In the genomic region with DNA sequence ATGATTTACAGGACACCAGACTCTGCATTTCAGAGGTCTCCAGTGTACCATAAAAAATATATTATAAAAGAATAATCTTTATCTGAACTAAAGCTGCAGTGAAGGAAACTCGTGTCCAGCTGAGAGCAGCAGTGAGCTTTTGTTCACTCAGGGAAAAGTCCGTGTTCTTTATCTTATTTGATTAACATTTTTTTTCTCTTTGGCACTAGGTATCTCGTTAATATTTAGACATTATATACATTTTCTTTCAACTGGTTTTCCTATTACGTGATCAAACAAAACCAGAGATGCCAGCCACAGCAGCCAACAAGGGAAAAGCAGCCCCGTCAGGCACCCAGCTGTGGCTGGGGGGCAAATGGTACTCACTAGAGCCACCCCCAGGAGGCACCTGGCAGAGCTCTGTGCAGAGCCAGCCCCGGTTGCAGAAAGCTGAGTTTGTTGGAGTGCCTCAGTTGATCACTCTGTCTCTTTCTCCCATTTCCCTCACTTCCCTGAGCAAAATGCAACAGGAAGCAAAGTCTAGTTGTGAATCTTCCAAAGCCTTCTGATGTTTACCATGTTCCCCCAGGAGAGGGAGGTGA, we compare ENCODE assay signal across 1 cellular context.
TF ChIP-seq lines count a peak whose summit lies in the region.

No MANE protein-coding gene starts in this region.

TF ChIP-seq in GM23338, 12 proteins besides CTCF, POLR2A, EP300 and RAD21 (continued from another document):
- TF ChIP-seq ETS1 (IDR thresholded peaks at IDR 0.05), result no peak
- no peak for TF ChIP-seq ZNF331 (CRISPR knock-in tag; IDR thresholded peaks at IDR 0.05; ENCODE audit: low read depth)
- TF ChIP-seq EZH2phosphoT487 (IDR thresholded peaks at IDR 0.05; ENCODE audit: unreplicated experiment), result no peak
- TF ChIP-seq CREB1 (CRISPR knock-in tag; IDR thresholded peaks at IDR 0.05; ENCODE audit: low read depth), result no peak
- TF ChIP-seq REST (IDR thresholded peaks at IDR 0.05; ENCODE audit: unreplicated experiment), result no peak
- TF ChIP-seq EZH2 (IDR thresholded peaks at IDR 0.05; ENCODE audit: low read depth, unreplicated experiment), result no peak
- no peak for TF ChIP-seq JUNB (IDR thresholded peaks at IDR 0.05; ENCODE audit: unreplicated experiment)
